8 cellular contexts compared by ENCODE assay signal in genomic region chr6:11381801-11382513, GRCh38.
DNase-seq lines count a peak whose midpoint lies in the region; ATAC-seq and TF ChIP-seq lines count a peak whose summit lies in the region.

No MANE protein-coding gene starts in this region.

- no peaks in the 10 kb centered on the region for H3K9me3 ChIP-seq in esophagus squamous epithelium

- intact Hi-C loops in esophagus squamous epithelium (cut with DNase I) = no loop called here

- ATAC-seq in GM19328 (IDR thresholded peaks at IDR 0.05; ENCODE audit: unreplicated experiment) (peak; percentile 78), HG03378 (IDR thresholded peaks at IDR 0.05; ENCODE audit: unreplicated experiment) (peak; percentile 87)

- no peaks in the 10 kb centered on the region for H3K4me1 ChIP-seq in esophagus squamous epithelium

- no peaks in the 10 kb centered on the region for H3K27me3 ChIP-seq in esophagus squamous epithelium

- peak; percentile 69 for DNase-seq in activated CD4-positive, alpha-beta T cell treated with anti-CD3 and anti-CD28 coated beads for 48 hours
- DNase-seq in esophagus squamous epithelium (lab: John Stamatoyannopoulos, UW) (peak; percentile 19), mucosa of gallbladder (ENCODE audit: low spot score) (no peak), NCI-H2107 treated with DMSO at 0.1 percent for 48 hours (lab: John Stamatoyannopoulos, UW; ENCODE audit: unreplicated experiment) (no peak), inferior parietal cortex (ENCODE audit: extremely low spot score) (no peak)
- DNase-seq in stimulated activated CD4-positive, alpha-beta T cell treated with anti-CD3 and anti-CD28 coated beads, Interleukin-4, amount 100 ng/mL, for 48 hours (ENCODE audit: low read depth in 2 of 2) = peak; percentile 36 to 37

- peak overlapping the region; percentile 4 to 78 (median 62) for H3K27ac ChIP-seq in esophagus squamous epithelium

- no peak for TF ChIP-seq CTCF in esophagus squamous epithelium (IDR thresholded peaks at IDR 0.05)

- peak overlapping the region; percentile 3 to 57 (median 26) for H3K4me3 ChIP-seq in esophagus squamous epithelium

- TF ChIP-seq POLR2A in esophagus squamous epithelium (IDR thresholded peaks at IDR 0.05) = peak in 2 of 4 donors; percentile 23 to 61

- WGBS in esophagus squamous epithelium, 2 donors = 63 to 78% methylated on average over 13 of the region's 13 CpGs

- no peaks in the 10 kb centered on the region for H3K36me3 ChIP-seq in esophagus squamous epithelium

Comparison
In these comparisons a context has a peak if more than half of its experiments do, and no peak if none do; other contexts are left out.
1. DNase-seq: peak in activated CD4-positive, alpha-beta T cell treated with anti-CD3 and anti-CD28 coated beads for 48 hours (single experiment), esophagus squamous epithelium (single experiment) and stimulated activated CD4-positive, alpha-beta T cell treated with anti-CD3 and anti-CD28 coated beads, Interleukin-4, amount 100 ng/mL, for 48 hours (2 of 2); none in mucosa of gallbladder (single experiment), NCI-H2107 treated with DMSO at 0.1 percent for 48 hours (single experiment) and inferior parietal cortex (single experiment).